In the genomic region with DNA sequence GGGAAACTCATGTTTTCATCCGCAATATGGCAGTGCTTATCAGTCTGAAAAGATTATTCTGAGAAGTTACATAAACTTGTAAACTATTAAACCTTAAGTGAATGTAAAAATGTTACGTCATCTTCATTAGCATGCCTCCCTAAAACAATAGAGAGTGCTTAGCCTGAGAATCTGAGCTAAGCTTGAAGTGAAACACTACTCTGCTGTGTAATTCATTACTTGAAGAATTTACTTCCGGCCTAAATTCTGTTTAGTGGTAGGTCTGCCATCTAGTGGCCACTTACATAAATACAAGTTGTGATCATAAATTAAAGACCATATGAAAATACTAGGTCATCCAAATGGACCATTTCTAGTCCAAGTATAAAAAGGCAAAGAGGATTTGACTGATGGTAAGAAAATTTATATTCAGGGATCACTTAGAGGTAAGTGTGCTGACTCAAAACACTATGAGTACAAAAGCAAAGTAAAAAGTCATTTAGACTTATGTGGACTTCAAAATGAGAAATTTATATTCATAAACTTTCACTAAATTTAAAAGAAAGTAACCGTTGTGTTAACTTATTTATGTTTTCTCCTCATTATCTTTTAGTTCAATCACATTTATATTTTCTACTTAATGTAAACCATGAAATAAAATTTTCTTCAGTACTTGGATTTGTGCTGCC, we compare ENCODE assay signal across 9 cellular contexts.
DNase-seq lines count a peak whose midpoint lies in the region; ATAC-seq, FAIRE-seq and TF ChIP-seq lines count a peak whose summit lies in the region.
"Had no signal": no experiment of that assay in that cellular context is flagged by ENCODE, and none has a peak within 500 bp of the region (broad histone marks: within the 10 kb centered on the region; RNA-seq: fewer than 3 reads in every experiment).

No MANE protein-coding gene starts in this region.

- FAIRE-seq in islet of Langerhans (lab: Jason Lieb, UNC): peak; percentile 100

- no peaks in the 10 kb centered on the region for H3K27me3 ChIP-seq in breast epithelium
- H3K27me3 ChIP-seq: BLaER1 had no signal

- H3K36me3 ChIP-seq in breast epithelium: no peaks in the 10 kb centered on the region
- H3K36me3 ChIP-seq: BLaER1 had no signal

- H3K9me3 ChIP-seq in breast epithelium: no peaks in the 10 kb centered on the region
- H3K9me3 ChIP-seq: BLaER1 had no signal

- peak; percentile 50 to 66 (median 53) for TF ChIP-seq CTCF in breast epithelium (IDR thresholded peaks at IDR 0.05)

- no peak for TF ChIP-seq POLR2A in breast epithelium (IDR thresholded peaks at IDR 0.05)

- intact Hi-C loops in breast epithelium (cut with DNase I; ENCODE audit: low total_unique reads): no loop called here

- peak; percentile 19 for DNase-seq in NCI-H1092 treated with DMSO at 0.1 percent for 48 hours (lab: John Stamatoyannopoulos, UW)
- no peak for DNase-seq in NCI-H1092 (lab: John Stamatoyannopoulos, UW)
- DNase-seq in NCI-H774 (lab: John Stamatoyannopoulos, UW): peak; percentile 31
- no peak for DNase-seq in breast epithelium (ENCODE audit: low spot score in 2 of 2)
- peak; percentile 93 for DNase-seq in superior temporal gyrus (ENCODE audit: extremely low spot score)

- H3K27ac ChIP-seq in breast epithelium: no peak overlapping the region
- H3K27ac ChIP-seq: BLaER1 had no signal

- H3K4me3 ChIP-seq in breast epithelium: no peak overlapping the region
- H3K4me3 ChIP-seq: BLaER1 had no signal

- no peaks in the 10 kb centered on the region for H3K4me1 ChIP-seq in breast epithelium
- H3K4me1 ChIP-seq: BLaER1 had no signal

- peak; percentile 83 for ATAC-seq in GM19452 (IDR thresholded peaks at IDR 0.05; ENCODE audit: unreplicated experiment)
- peak; percentile 94 for ATAC-seq in HG03378 (IDR thresholded peaks at IDR 0.05; ENCODE audit: unreplicated experiment)

Comparison
In these comparisons a context has a peak if more than half of its experiments do, and no peak if none do; other contexts are left out.
1. DNase-seq: peak in NCI-H1092 treated with DMSO at 0.1 percent for 48 hours (single experiment), NCI-H774 (single experiment) and superior temporal gyrus (single experiment); none in NCI-H1092 (single experiment) and breast epithelium (0 of 2).